ENCODE assay signal across 8 cellular contexts in genomic region chr20:48697845-48698491, GRCh38.
DNase-seq lines count a peak whose midpoint lies in the region; ATAC-seq, FAIRE-seq and TF ChIP-seq lines count a peak whose summit lies in the region.

No MANE protein-coding gene starts in this region.

- no peak for TF ChIP-seq POLR2A in right lobe of liver (IDR thresholded peaks at IDR 0.05)

- H3K36me3 ChIP-seq in right lobe of liver: peaks cover 0 to 4% (median 0%) of the 10 kb centered on the region in 4 donors

- H3K27me3 Mint-ChIP-seq in activated T-helper 2 cell treated with anti-CD3 and anti-CD28 coated beads, Interferon-gamma antibody, Interleukin-2, Interleukin-4, amounts not matched to agents 10 μg/mL and 5 μg/mL and 100 μg/mL, durations not matched to agents 14 hours and 24 hours and 36 hours (ENCODE audit: low read depth): no peaks in the 10 kb centered on the region

- peaks cover 52% of the 10 kb centered on the region for H3K36me3 Mint-ChIP-seq in activated T-helper 2 cell treated with anti-CD3 and anti-CD28 coated beads, Interferon-gamma antibody, Interleukin-2, Interleukin-4, amounts not matched to agents 10 μg/mL and 5 μg/mL and 100 μg/mL, durations not matched to agents 14 hours and 24 hours and 36 hours (ENCODE audit: low read depth)

- no peaks in the 10 kb centered on the region for H3K27me3 ChIP-seq in right lobe of liver

- H3K9me3 ChIP-seq in right lobe of liver: no peaks in the 10 kb centered on the region

- no peak overlapping the region for H3K4me3 ChIP-seq in right lobe of liver

- peak overlapping the region; percentile 42 for H3K27ac ChIP-seq in caudate nucleus (ENCODE audit: low read depth, low read length)
- peak overlapping the region in 1 of 3 donors; percentile 59 for H3K27ac ChIP-seq in right lobe of liver

- peaks cover 0 to 17% (median 6%) of the 10 kb centered on the region in 4 donors for H3K4me1 ChIP-seq in right lobe of liver

- DNase-seq in Daoy (ENCODE audit: low read depth) (peak; percentile 60), NCI-H2227 treated with DMSO at 0.1 percent for 48 hours (lab: John Stamatoyannopoulos, UW) (peak; percentile 66), caudate nucleus (lab: John Stamatoyannopoulos, UW) (peak in 24 of 61 donors; percentile 13 to 56 (median 34)), right lobe of liver (peak; percentile 71 to 90 (median 80)), D721Med (ENCODE audit: insufficient read length, low spot score) (no peak), NCI-H1930 (lab: John Stamatoyannopoulos, UW) (no peak)
- no peak for DNase-seq in activated T-helper 2 cell treated with anti-CD3 and anti-CD28 coated beads, Interferon-gamma antibody, Interleukin-2, Interleukin-4, amounts not matched to agents 10 μg/mL and 5 μg/mL and 100 μg/mL, durations not matched to agents 14 hours and 24 hours and 36 hours (ENCODE audit: low spot score)

- intact Hi-C loops in right lobe of liver (cut with DNase I): no loop called here
- intact Hi-C loops in activated T-helper 2 cell treated with anti-CD3 and anti-CD28 coated beads, Interferon-gamma antibody, Interleukin-2, Interleukin-4, amounts not matched to agents 10 μg/mL and 5 μg/mL and 100 μg/mL, durations not matched to agents 14 hours and 24 hours and 36 hours (cut with micrococcal nuclease): no loop called here

- no peak overlapping the region for H3K27ac Mint-ChIP-seq in activated T-helper 2 cell treated with anti-CD3 and anti-CD28 coated beads, Interferon-gamma antibody, Interleukin-2, Interleukin-4, amounts not matched to agents 10 μg/mL and 5 μg/mL and 100 μg/mL, durations not matched to agents 14 hours and 24 hours and 36 hours

- no peak for TF ChIP-seq CTCF in right lobe of liver (IDR thresholded peaks at IDR 0.05)
- no peak for TF ChIP-seq CTCF in D721Med (IDR thresholded peaks at IDR 0.05; ENCODE audit: insufficient read depth, missing control alignments)

- peaks cover 3% of the 10 kb centered on the region for H3K4me1 Mint-ChIP-seq in activated T-helper 2 cell treated with anti-CD3 and anti-CD28 coated beads, Interferon-gamma antibody, Interleukin-2, Interleukin-4, amounts not matched to agents 10 μg/mL and 5 μg/mL and 100 μg/mL, durations not matched to agents 14 hours and 24 hours and 36 hours (ENCODE audit: low read depth)

- WGBS in right lobe of liver (ENCODE audit: insufficient coverage, low coverage, low lambda C conversion rate, missing lambda C conversion rate): 18% methylated on average over 5 of the region's 8 CpGs

- ATAC-seq in right lobe of liver: peak; percentile 79 to 94 (median 88)
- ATAC-seq in HG02938 (IDR thresholded peaks at IDR 0.05; ENCODE audit: unreplicated experiment): no peak

- no peaks in the 10 kb centered on the region for H3K9me3 Mint-ChIP-seq in activated T-helper 2 cell treated with anti-CD3 and anti-CD28 coated beads, Interferon-gamma antibody, Interleukin-2, Interleukin-4, amounts not matched to agents 10 μg/mL and 5 μg/mL and 100 μg/mL, durations not matched to agents 14 hours and 24 hours and 36 hours

- no peak overlapping the region for H3K4me3 Mint-ChIP-seq in activated T-helper 2 cell treated with anti-CD3 and anti-CD28 coated beads, Interferon-gamma antibody, Interleukin-2, Interleukin-4, amounts not matched to agents 10 μg/mL and 5 μg/mL and 100 μg/mL, durations not matched to agents 14 hours and 24 hours and 36 hours (ENCODE audit: low read depth)

- no peak for FAIRE-seq in D721Med (lab: Jason Lieb, UNC)

Comparison
In these comparisons a context has a peak if more than half of its experiments do, and no peak if none do; other contexts are left out.
1. DNase-seq: peak in Daoy (single experiment), NCI-H2227 treated with DMSO at 0.1 percent for 48 hours (single experiment) and right lobe of liver (3 of 3); none in activated T-helper 2 cell treated with anti-CD3 and anti-CD28 coated beads, Interferon-gamma antibody, Interleukin-2, Interleukin-4, amounts not matched to agents 10 μg/mL and 5 μg/mL and 100 μg/mL, durations not matched to agents 14 hours and 24 hours and 36 hours (single experiment), D721Med (single experiment) and NCI-H1930 (0 of 2).